In genomic region chr15:52997123-52997522, GRCh38 we compare ENCODE assay signal across 34 cellular contexts.
"Had no signal": no experiment of that assay in that cellular context is flagged by ENCODE, and none has a peak within 500 bp of the region (broad histone marks: within the 10 kb centered on the region; RNA-seq: fewer than 3 reads in every experiment).

No MANE protein-coding gene starts in this region.

- H3K4me2 ChIP-seq: KMS-11 had no signal

- DNase-seq: Karpas-422, Kasumi-1, MG63, MM.1S, MV-4-11, NCI-H1048, NCI-H1092, NCI-H1092 treated with DMSO at 0.1 percent for 48 hours, NCI-H1105, NCI-H1105 treated with DMSO at 0.1 percent for 48 hours, NCI-H1417, NCI-H1417 treated with DMSO at 0.1 percent for 48 hours, NCI-H1436, NCI-H1436 treated with DMSO at 0.1 percent for 48 hours, NCI-H146, NCI-H1694, NCI-H1694 treated with DMSO at 0.1 percent for 48 hours, NCI-H187, NCI-H187 treated with DMSO at 0.1 percent for 48 hours, NCI-H1930, NCI-H2029, NCI-H2029 treated with DMSO at 0.1 percent for 48 hours, NCI-H2081, NCI-H2081 treated with DMSO at 0.1 percent for 48 hours, NCI-H2107, NCI-H2171, NCI-H2171 treated with DMSO at 0.1 percent for 48 hours, NCI-H2227 treated with DMSO at 0.1 percent for 48 hours, NCI-H226, NCI-H345, NCI-H446, NCI-H446 treated with DMSO at 0.1 percent for 48 hours, NCI-H510A had no signal

- H3K4me3 ChIP-seq: MG63 had no signal

- H3K27ac ChIP-seq: KMS-11 had no signal

- H3K9me3 ChIP-seq: MG63 had no signal
